In the genomic region with DNA sequence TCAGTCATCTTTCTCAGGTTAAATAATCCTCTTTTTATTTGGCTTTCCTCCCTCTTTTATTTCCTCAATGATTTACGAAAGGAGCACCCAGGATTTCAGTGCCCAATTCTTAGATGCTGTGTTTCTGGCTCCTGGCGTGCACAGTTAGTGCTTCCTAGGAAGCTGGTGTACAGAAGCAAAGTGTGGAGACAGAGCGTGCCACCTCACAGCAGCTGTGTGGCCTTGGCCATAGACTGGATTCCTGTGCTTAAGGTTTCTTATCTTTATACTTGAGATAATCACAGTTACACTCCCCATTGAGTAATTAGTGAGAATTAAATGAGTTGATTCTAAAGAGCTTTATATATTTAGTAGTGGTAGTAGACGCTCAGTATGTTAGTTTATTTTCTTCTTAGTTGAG, we compare ENCODE assay signal across 1 cellular context.
TF ChIP-seq lines count a peak whose summit lies in the region.

No MANE protein-coding gene starts in this region.

TF ChIP-seq in HEK293, 187 proteins besides CTCF, POLR2A, EP300 and RAD21 (continued from another document):
- TF ChIP-seq, protein P1, sequence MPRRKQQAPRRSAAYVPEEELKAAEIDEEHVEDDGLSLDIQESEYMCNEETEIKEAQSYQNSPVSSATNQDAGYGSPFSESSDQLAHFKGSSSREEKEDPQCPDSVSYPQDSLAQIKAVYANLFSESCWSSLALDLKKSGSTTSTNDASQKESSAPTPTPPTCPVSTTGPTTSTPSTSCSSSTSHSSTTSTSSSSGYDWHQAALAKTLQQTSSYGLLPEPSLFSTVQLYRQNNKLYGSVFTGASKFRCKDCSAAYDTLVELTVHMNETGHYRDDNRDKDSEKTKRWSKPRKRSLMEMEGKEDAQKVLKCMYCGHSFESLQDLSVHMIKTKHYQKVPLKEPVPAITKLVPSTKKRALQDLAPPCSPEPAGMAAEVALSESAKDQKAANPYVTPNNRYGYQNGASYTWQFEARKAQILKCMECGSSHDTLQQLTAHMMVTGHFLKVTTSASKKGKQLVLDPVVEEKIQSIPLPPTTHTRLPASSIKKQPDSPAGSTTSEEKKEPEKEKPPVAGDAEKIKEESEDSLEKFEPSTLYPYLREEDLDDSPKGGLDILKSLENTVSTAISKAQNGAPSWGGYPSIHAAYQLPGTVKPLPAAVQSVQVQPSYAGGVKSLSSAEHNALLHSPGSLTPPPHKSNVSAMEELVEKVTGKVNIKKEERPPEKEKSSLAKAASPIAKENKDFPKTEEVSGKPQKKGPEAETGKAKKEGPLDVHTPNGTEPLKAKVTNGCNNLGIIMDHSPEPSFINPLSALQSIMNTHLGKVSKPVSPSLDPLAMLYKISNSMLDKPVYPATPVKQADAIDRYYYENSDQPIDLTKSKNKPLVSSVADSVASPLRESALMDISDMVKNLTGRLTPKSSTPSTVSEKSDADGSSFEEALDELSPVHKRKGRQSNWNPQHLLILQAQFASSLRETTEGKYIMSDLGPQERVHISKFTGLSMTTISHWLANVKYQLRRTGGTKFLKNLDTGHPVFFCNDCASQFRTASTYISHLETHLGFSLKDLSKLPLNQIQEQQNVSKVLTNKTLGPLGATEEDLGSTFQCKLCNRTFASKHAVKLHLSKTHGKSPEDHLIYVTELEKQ (tag by site-specific recombination; IDR thresholded peaks at IDR 0.05; ENCODE audit: borderline replicate concordance): no peak
- no peak for TF ChIP-seq ZBTB1 (tag by site-specific recombination; IDR thresholded peaks at IDR 0.05)
